9 cellular contexts compared by ENCODE assay signal in the genomic region with DNA sequence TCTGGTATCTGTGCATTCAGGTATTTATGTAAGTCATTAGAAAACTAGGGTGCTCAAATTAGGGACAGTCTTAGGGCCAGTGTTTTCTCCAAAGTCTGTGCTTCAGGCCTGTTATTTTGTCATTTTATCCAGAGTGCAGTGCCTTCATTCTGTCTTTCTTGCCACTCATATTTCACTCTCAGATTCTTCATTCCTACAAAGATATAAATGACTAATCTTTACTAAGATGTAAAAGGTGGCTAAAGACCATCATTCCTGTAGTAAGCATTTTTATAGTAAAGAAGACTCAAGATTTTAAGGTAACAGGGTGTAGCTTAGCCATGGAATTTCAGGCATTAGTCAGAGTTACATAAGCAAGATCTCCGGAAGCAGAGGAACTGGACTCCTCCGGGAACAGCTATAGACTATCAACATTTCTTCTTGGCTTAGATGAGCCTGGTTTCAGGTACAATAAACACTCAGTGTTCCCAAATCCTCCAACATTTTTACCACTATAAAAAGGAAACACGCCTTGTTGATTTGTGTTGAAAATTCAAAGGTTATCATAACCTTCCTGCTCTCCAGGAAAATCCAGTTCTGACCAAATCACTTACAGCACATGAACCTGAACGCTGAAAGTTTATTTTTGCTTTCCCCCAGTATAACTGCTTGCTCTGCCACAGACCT. TPM values are rescaled to one million over a fixed set of nuclear protein-coding genes. Genes with fewer than 3 reads are reported as not detected.
A peak's percentile ranks its signal among the peaks of the same experiment; 100 is the strongest.
DNase-seq lines count a peak whose midpoint lies in the region; ATAC-seq, FAIRE-seq and TF ChIP-seq lines count a peak whose summit lies in the region.
"Had no signal": no experiment of that assay in that cellular context is flagged by ENCODE, and none has a peak within 500 bp of the region (broad histone marks: within the 10 kb centered on the region; RNA-seq: fewer than 3 reads in every experiment).

No MANE protein-coding gene starts in this region.

- POLR2A ChIA-PET in A549 (lab: Yijun Ruan, JAX): interaction anchor here (1.0 to 2.2 kb wide), 4 partner anchors 11 to 24 kb away, joined by 3 to 8 read pairs (median 6); partner anchors contain the start of gene SERPINB1

- TF ChIP-seq RAD21 in A549 (conservative IDR thresholded peaks at IDR 0.05 in 1 of 2, IDR thresholded peaks at IDR 0.05 in 1 of 2): no peak

- WGBS in A549 (ENCODE audit: missing lambda C conversion rate): 15% methylated on average over 4 of the region's 4 CpGs

- peaks cover 16% of the 10 kb centered on the region; the same call in 2 of the 3 replicates for H3K4me1 ChIP-seq in A549

- H3K27ac ChIP-seq in A549 (peak overlapping the region; percentile 61 to 78), epithelial cell of prostate (peak overlapping the region; percentile 95)
- H3K27ac ChIP-seq: C4-2B had no signal

- peaks cover 9% of the 10 kb centered on the region for H3K9me3 ChIP-seq in A549
- H3K9me3 ChIP-seq in MG63: no peaks in the 10 kb centered on the region

- no peaks in the 10 kb centered on the region for H3K36me3 ChIP-seq in MG63

- no peak for TF ChIP-seq CTCF in A549 (IDR thresholded peaks at IDR 0.05)

- no peak for TF ChIP-seq POLR2A in A549 (IDR thresholded peaks at IDR 0.05; ENCODE audit: low read length)

- TF ChIP-seq EP300 in A549 (IDR thresholded peaks at IDR 0.05): no peak

- no peaks in the 10 kb centered on the region for H3K27me3 ChIP-seq in MG63

- CTCF ChIA-PET in A549 (lab: Yijun Ruan, JAX): interaction anchor here (0.6 to 1.6 kb wide), 5 partner anchors 9 to 843 kb away, joined by 3 to 4 read pairs (median 3); no protein-coding TSS in a partner anchor

- peak; percentile 59 to 66; a peak in 5 of 6 replicates for ATAC-seq in A549

- H3K4me2 ChIP-seq in A549: peak overlapping the region; percentile 74

- FAIRE-seq in A549 (lab: Jason Lieb, UNC) (no peak), RCC 7860 (lab: Jason Lieb, UNC) (peak; percentile 63)

- H3K4me3 ChIP-seq in A549: peak overlapping the region; percentile 25; the same call in 1 of the 3 replicates
- no peak overlapping the region for H3K4me3 ChIP-seq in MG63

- DNase-seq in A549 (ENCODE audit: low read depth in 1 of 2, low spot score in 1 of 2) (peak in 1 of 2 experiments; percentile 24), RCC 7860 (ENCODE audit: low spot score) (peak; percentile 53), epithelial cell of prostate (ENCODE audit: low read depth, low spot score) (no peak), middle frontal gyrus (ENCODE audit: extremely low spot score, low spot score) (peak; percentile 31), NCI-H1694 (lab: John Stamatoyannopoulos, UW) (no peak), MG63 (no peak), NOMO-1 (lab: John Stamatoyannopoulos, UW; ENCODE audit: unreplicated experiment in 2 of 2) (no peak), NCI-H2081 (lab: John Stamatoyannopoulos, UW) (no peak)

TF ChIP-seq in A549, 52 proteins besides CTCF, POLR2A, EP300 and RAD21:
- TF ChIP-seq KDM1A (IDR thresholded peaks at IDR 0.05; ENCODE audit: low read depth): no peak
- no peak for TF ChIP-seq HES2 (IDR thresholded peaks at IDR 0.05)
- no peak for TF ChIP-seq HOXB13 (CRISPR knock-in tag; IDR thresholded peaks at IDR 0.05; ENCODE audit: low read depth)
- no peak for TF ChIP-seq MAZ (IDR thresholded peaks at IDR 0.05; ENCODE audit: borderline replicate concordance, low read depth, low read length)
- no peak for TF ChIP-seq EHMT2 (IDR thresholded peaks at IDR 0.05; ENCODE audit: low read depth)
- TF ChIP-seq TFCP2L1 (CRISPR knock-in tag; IDR thresholded peaks at IDR 0.05): no peak
- no peak for TF ChIP-seq MAX (IDR thresholded peaks at IDR 0.05)
- TF ChIP-seq, protein P1, sequence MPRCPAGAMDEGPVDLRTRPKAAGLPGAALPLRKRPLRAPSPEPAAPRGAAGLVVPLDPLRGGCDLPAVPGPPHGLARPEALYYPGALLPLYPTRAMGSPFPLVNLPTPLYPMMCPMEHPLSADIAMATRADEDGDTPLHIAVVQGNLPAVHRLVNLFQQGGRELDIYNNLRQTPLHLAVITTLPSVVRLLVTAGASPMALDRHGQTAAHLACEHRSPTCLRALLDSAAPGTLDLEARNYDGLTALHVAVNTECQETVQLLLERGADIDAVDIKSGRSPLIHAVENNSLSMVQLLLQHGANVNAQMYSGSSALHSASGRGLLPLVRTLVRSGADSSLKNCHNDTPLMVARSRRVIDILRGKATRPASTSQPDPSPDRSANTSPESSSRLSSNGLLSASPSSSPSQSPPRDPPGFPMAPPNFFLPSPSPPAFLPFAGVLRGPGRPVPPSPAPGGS (IDR thresholded peaks at IDR 0.05): no peak
- no peak for TF ChIP-seq CBX2 (IDR thresholded peaks at IDR 0.05; ENCODE audit: borderline replicate concordance, low read depth)
- no peak for TF ChIP-seq HMGXB4 (CRISPR knock-in tag; IDR thresholded peaks at IDR 0.05; ENCODE audit: borderline replicate concordance)
- no peak for TF ChIP-seq PHF8 (IDR thresholded peaks at IDR 0.05; ENCODE audit: borderline replicate concordance, low read depth)
- no peak for TF ChIP-seq MYC (IDR thresholded peaks at IDR 0.05; ENCODE audit: borderline replicate concordance, low read length)
- no peak for TF ChIP-seq FOSB (CRISPR knock-in tag; IDR thresholded peaks at IDR 0.05)
TF ChIP-seq in A549: peak in this region for 0.

RNA-seq across cellular contexts. Expression of gene SERPINB1, which starts 23.8 kb away (rescaled TPM):
- polyA plus RNA-seq in A549 (2011; rRNA removed) (98.6 and 135 TPM in 2 replicates), A549 (2017; fragmentation: RNase III; extraction: RNeasy Plus Mini Kit Qiagen cat#74134 plus additional on column Dnase treatment) (52.6 to 63.2 TPM (median 52.7 TPM) in 3 replicates)
- 19.2 and 22.3 TPM in 2 replicates for polyA plus RNA-seq in A549 (2012; cell fraction: cytosol; rRNA removed)
- polyA plus RNA-seq in A549 (2012; cell fraction: nucleus; rRNA removed): 9.1 and 11.2 TPM in 2 replicates
- polyA minus RNA-seq in A549 (2011; rRNA and poly(A)+ RNA removed): 39.0 and 42.9 TPM in 2 replicates
- 8.8 and 12.0 TPM in 2 replicates for total RNA-seq in MG63 (2014; rRNA removed; shearing (Covaris generic); ENCODE audit: low replicate concordance)

RNA-seq across cellular contexts. Expression of gene WRNIP1, which starts 52.7 kb away (rescaled TPM):
- 27.7 and 34.6 TPM in 2 replicates for polyA plus RNA-seq in A549 (2011; rRNA removed)
- polyA plus RNA-seq in A549 (2012; cell fraction: cytosol; rRNA removed): 41.3 and 45.5 TPM in 2 replicates
- polyA plus RNA-seq in A549 (2012; cell fraction: nucleus; rRNA removed): 41.6 and 48.5 TPM in 2 replicates
- 32.2 to 32.8 TPM (median 32.3 TPM) in 3 replicates for polyA plus RNA-seq in A549 (2017; fragmentation: RNase III; extraction: RNeasy Plus Mini Kit Qiagen cat#74134 plus additional on column Dnase treatment)
- polyA minus RNA-seq in A549 (2011; rRNA and poly(A)+ RNA removed): 22.9 and 29.5 TPM in 2 replicates
- 41.7 and 53.3 TPM in 2 replicates for total RNA-seq in MG63 (2014; rRNA removed; shearing (Covaris generic); ENCODE audit: low replicate concordance)

Comparison
In these comparisons a context has a peak if more than half of its experiments do, and no peak if none do; other contexts are left out.
1. DNase-seq: peak in RCC 7860 (single experiment) and middle frontal gyrus (single experiment); none in epithelial cell of prostate (single experiment), NCI-H1694 (single experiment), MG63 (single experiment), NOMO-1 (0 of 2) and NCI-H2081 (0 of 2).